ENCODE assay signal across 1 cellular context in the genomic region with DNA sequence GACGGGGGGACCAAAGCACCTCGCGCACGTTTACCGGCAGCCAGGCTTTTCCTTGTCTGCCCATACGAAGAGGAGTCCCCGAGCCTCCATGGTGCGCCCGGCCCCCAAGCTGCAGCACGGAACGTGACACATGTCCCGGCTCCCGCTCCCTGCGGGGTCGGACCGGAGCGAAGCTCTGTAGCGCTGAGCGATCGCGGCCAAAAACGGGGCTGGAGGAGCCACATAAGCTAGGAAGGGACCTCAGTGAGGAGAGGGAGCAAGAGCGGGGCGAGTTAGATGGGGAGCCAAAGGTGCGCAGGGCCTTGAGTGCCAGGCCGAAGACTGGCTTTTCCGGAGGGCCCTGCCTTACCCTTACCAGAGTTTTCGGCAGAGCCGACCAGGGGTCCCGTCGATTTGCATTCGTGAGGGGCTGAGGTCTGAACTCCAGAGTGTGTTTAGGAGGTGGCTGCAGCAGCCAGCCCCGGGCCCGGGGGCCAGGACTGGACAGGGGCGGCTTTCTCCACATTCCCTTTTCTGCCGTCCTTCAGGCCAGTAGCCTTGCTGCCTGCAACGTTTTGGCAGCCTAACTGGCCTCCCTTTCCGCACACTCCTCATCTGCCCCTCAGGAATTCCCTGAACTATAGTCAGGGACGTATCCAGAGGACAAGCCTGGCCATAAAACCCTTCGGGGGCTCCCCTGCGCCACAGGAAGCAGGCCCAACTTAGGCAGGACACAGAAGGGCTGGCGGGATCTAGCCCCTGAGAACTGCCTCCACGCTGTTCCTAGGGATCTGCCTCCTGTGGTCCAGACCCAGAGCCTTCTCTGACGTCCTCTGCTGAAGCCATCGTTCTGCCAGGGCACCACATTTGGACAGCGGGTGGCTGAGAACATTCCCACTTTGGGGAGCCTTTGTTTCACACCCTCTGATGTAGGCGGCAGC.
TF ChIP-seq lines count a peak whose summit lies in the region.

No MANE protein-coding gene starts in this region.

TF ChIP-seq in HEK293, 187 proteins besides CTCF, POLR2A, EP300 and RAD21:
- 0 out of 2 replicates have a peak, but pooled peaks have one; percentile 15 for TF ChIP-seq ZNF121 (tag by site-specific recombination; IDR thresholded peaks at IDR 0.05)
- no peak for TF ChIP-seq ELK4 (IDR thresholded peaks at IDR 0.05; ENCODE audit: borderline replicate concordance, low read depth, low read length)
- no peak for TF ChIP-seq ZNF324 (tag by site-specific recombination; IDR thresholded peaks at IDR 0.05)
- TF ChIP-seq ZNF555 (tag by site-specific recombination; conservative IDR thresholded peaks at IDR 0.05): no peak
- TF ChIP-seq ZEB2 (tag by site-specific recombination; IDR thresholded peaks at IDR 0.05): no peak
- TF ChIP-seq ZNF292 (tag by site-specific recombination; IDR thresholded peaks at IDR 0.05; ENCODE audit: borderline replicate concordance, low read depth): no peak
- no peak for TF ChIP-seq ZNF623 (tag by site-specific recombination; IDR thresholded peaks at IDR 0.05)
- TF ChIP-seq, protein P1, sequence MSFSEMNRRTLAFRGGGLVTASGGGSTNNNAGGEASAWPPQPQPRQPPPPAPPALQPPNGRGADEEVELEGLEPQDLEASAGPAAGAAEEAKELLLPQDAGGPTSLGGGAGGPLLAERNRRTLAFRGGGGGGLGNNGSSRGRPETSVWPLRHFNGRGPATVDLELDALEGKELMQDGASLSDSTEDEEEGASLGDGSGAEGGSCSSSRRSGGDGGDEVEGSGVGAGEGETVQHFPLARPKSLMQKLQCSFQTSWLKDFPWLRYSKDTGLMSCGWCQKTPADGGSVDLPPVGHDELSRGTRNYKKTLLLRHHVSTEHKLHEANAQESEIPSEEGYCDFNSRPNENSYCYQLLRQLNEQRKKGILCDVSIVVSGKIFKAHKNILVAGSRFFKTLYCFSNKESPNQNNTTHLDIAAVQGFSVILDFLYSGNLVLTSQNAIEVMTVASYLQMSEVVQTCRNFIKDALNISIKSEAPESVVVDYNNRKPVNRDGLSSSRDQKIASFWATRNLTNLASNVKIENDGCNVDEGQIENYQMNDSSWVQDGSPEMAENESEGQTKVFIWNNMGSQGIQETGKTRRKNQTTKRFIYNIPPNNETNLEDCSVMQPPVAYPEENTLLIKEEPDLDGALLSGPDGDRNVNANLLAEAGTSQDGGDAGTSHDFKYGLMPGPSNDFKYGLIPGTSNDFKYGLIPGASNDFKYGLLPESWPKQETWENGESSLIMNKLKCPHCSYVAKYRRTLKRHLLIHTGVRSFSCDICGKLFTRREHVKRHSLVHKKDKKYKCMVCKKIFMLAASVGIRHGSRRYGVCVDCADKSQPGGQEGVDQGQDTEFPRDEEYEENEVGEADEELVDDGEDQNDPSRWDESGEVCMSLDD (tag by site-specific recombination; IDR thresholded peaks at IDR 0.05): no peak
- no peak for TF ChIP-seq TRIM28 (IDR thresholded peaks at IDR 0.05; ENCODE audit: borderline replicate concordance, low read length)
- TF ChIP-seq ZBTB26 (tag by site-specific recombination; optimal IDR thresholded peaks at IDR 0.05): no peak
- TF ChIP-seq ZNF2 (tag by site-specific recombination; IDR thresholded peaks at IDR 0.05): 0 out of 2 replicates have a peak, but pooled peaks have one; percentile 19
- no peak for TF ChIP-seq YY2 (tag by site-specific recombination; IDR thresholded peaks at IDR 0.05)
- peak; percentile 28; the same call in 1 of the 2 replicates for TF ChIP-seq ZIC2 (tag by site-specific recombination; IDR thresholded peaks at IDR 0.05)
- TF ChIP-seq ZNF157 (tag by site-specific recombination; IDR thresholded peaks at IDR 0.05): no peak
- no peak for TF ChIP-seq ZBTB49 (tag by site-specific recombination; IDR thresholded peaks at IDR 0.05; ENCODE audit: low read depth)
- TF ChIP-seq ZNF311 (tag by site-specific recombination; IDR thresholded peaks at IDR 0.05; ENCODE audit: borderline replicate concordance): no peak
- no peak for TF ChIP-seq ZNF48 (tag by site-specific recombination; IDR thresholded peaks at IDR 0.05)
- TF ChIP-seq ZBTB8A (tag by site-specific recombination; IDR thresholded peaks at IDR 0.05): no peak
- no peak; the same call in 1 of the 2 replicates for TF ChIP-seq ZNF366 (tag by site-specific recombination; conservative IDR thresholded peaks at IDR 0.05)
- 0 out of 2 replicates have a peak, but pooled peaks have one; percentile 48 for TF ChIP-seq GLIS2 (tag by site-specific recombination; IDR thresholded peaks at IDR 0.05)
- TF ChIP-seq ZBTB48 (tag by site-specific recombination; IDR thresholded peaks at IDR 0.05): 0 out of 2 replicates have a peak, but pooled peaks have one; percentile 17
- TF ChIP-seq ZNF785 (tag by site-specific recombination; IDR thresholded peaks at IDR 0.05): no peak
- peak; percentile 75; the same call in 1 of the 2 replicates for TF ChIP-seq GLI4 (tag by site-specific recombination; IDR thresholded peaks at IDR 0.05)
- TF ChIP-seq, protein P2, sequence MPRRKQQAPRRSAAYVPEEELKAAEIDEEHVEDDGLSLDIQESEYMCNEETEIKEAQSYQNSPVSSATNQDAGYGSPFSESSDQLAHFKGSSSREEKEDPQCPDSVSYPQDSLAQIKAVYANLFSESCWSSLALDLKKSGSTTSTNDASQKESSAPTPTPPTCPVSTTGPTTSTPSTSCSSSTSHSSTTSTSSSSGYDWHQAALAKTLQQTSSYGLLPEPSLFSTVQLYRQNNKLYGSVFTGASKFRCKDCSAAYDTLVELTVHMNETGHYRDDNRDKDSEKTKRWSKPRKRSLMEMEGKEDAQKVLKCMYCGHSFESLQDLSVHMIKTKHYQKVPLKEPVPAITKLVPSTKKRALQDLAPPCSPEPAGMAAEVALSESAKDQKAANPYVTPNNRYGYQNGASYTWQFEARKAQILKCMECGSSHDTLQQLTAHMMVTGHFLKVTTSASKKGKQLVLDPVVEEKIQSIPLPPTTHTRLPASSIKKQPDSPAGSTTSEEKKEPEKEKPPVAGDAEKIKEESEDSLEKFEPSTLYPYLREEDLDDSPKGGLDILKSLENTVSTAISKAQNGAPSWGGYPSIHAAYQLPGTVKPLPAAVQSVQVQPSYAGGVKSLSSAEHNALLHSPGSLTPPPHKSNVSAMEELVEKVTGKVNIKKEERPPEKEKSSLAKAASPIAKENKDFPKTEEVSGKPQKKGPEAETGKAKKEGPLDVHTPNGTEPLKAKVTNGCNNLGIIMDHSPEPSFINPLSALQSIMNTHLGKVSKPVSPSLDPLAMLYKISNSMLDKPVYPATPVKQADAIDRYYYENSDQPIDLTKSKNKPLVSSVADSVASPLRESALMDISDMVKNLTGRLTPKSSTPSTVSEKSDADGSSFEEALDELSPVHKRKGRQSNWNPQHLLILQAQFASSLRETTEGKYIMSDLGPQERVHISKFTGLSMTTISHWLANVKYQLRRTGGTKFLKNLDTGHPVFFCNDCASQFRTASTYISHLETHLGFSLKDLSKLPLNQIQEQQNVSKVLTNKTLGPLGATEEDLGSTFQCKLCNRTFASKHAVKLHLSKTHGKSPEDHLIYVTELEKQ (tag by site-specific recombination; IDR thresholded peaks at IDR 0.05; ENCODE audit: borderline replicate concordance): no peak
- TF ChIP-seq ZNF138 (tag by site-specific recombination; IDR thresholded peaks at IDR 0.05; ENCODE audit: borderline replicate concordance): no peak
- TF ChIP-seq, protein P3, sequence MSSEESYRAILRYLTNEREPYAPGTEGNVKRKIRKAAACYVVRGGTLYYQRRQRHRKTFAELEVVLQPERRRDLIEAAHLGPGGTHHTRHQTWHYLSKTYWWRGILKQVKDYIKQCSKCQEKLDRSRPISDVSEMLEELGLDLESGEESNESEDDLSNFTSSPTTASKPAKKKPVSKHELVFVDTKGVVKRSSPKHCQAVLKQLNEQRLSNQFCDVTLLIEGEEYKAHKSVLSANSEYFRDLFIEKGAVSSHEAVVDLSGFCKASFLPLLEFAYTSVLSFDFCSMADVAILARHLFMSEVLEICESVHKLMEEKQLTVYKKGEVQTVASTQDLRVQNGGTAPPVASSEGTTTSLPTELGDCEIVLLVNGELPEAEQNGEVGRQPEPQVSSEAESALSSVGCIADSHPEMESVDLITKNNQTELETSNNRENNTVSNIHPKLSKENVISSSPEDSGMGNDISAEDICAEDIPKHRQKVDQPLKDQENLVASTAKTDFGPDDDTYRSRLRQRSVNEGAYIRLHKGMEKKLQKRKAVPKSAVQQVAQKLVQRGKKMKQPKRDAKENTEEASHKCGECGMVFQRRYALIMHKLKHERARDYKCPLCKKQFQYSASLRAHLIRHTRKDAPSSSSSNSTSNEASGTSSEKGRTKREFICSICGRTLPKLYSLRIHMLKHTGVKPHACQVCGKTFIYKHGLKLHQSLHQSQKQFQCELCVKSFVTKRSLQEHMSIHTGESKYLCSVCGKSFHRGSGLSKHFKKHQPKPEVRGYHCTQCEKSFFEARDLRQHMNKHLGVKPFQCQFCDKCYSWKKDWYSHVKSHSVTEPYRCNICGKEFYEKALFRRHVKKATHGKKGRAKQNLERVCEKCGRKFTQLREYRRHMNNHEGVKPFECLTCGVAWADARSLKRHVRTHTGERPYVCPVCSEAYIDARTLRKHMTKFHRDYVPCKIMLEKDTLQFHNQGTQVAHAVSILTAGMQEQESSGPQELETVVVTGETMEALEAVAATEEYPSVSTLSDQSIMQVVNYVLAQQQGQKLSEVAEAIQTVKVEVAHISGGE (tag by site-specific recombination; conservative IDR thresholded peaks at IDR 0.05; ENCODE audit: low read depth): no peak
- 0 out of 2 replicates have a peak, but pooled peaks have one; percentile 7 for TF ChIP-seq ZFP37 (tag by site-specific recombination; IDR thresholded peaks at IDR 0.05)
- TF ChIP-seq MYNN (tag by site-specific recombination; IDR thresholded peaks at IDR 0.05; ENCODE audit: borderline replicate concordance): no peak
- no peak for TF ChIP-seq ZBTB1 (tag by site-specific recombination; IDR thresholded peaks at IDR 0.05)
- TF ChIP-seq ZNF843 (tag by site-specific recombination; IDR thresholded peaks at IDR 0.05): no peak
- TF ChIP-seq, protein P4, sequence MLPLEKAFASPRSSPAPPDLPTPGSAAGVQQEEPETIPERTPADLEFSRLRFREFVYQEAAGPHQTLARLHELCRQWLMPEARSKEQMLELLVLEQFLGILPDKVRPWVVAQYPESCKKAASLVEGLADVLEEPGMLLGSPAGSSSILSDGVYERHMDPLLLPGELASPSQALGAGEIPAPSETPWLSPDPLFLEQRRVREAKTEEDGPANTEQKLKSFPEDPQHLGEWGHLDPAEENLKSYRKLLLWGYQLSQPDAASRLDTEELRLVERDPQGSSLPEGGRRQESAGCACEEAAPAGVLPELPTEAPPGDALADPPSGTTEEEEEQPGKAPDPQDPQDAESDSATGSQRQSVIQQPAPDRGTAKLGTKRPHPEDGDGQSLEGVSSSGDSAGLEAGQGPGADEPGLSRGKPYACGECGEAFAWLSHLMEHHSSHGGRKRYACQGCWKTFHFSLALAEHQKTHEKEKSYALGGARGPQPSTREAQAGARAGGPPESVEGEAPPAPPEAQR (tag by site-specific recombination; IDR thresholded peaks at IDR 0.05): no peak
- TF ChIP-seq ZNF580 (tag by site-specific recombination; IDR thresholded peaks at IDR 0.05): no peak
